Comparison of ENCODE assay signal across 19 cellular contexts in genomic region chr19:52211926-52212571, GRCh38.
"Had no signal": no experiment of that assay in that cellular context is flagged by ENCODE, and none has a peak within 500 bp of the region (broad histone marks: within the 10 kb centered on the region; RNA-seq: fewer than 3 reads in every experiment).

No MANE protein-coding gene starts in this region.

- H3K9me3 ChIP-seq: esophagus squamous epithelium, left ventricle myocardium inferior, neutrophil, tibial artery, vagina had no signal

- H3K4me1 ChIP-seq: esophagus squamous epithelium, foreskin keratinocyte had no signal

- H3K27me3 ChIP-seq: esophagus squamous epithelium, foreskin keratinocyte, neutrophil, tibial artery, vagina had no signal

- H3K27ac Mint-ChIP-seq: activated CD8-positive, alpha-beta T cell treated with anti-CD3 and anti-CD28 coated beads for 36 hours had no signal

- H3K27ac ChIP-seq: esophagus squamous epithelium, foreskin keratinocyte, left ventricle myocardium inferior, neutrophil, skin epidermis, tibial artery, vagina had no signal

- ATAC-seq: activated CD4-positive, alpha-beta T cell treated with anti-CD3 and anti-CD28 coated beads for 36 hours; activated CD8-positive, alpha-beta T cell treated with anti-CD3 and anti-CD28 coated beads for 36 hours; foreskin keratinocyte; naive thymus-derived CD8-positive, alpha-beta T cell had no signal

- H3K4me3 Mint-ChIP-seq: activated CD4-positive, alpha-beta T cell treated with anti-CD3 and anti-CD28 coated beads for 36 hours; activated CD8-positive, alpha-beta T cell treated with anti-CD3 and anti-CD28 coated beads for 36 hours; naive thymus-derived CD8-positive, alpha-beta T cell had no signal

- H3K4me1 Mint-ChIP-seq: activated CD4-positive, alpha-beta T cell treated with anti-CD3 and anti-CD28 coated beads for 36 hours had no signal

- H3K27me3 Mint-ChIP-seq: activated CD4-positive, alpha-beta T cell treated with anti-CD3 and anti-CD28 coated beads for 36 hours; activated CD8-positive, alpha-beta T cell treated with anti-CD3 and anti-CD28 coated beads for 36 hours; naive thymus-derived CD8-positive, alpha-beta T cell had no signal

- H3K4me3 ChIP-seq: esophagus squamous epithelium, left ventricle myocardium inferior, skin epidermis, tibial artery, vagina had no signal

- DNase-seq: activated CD4-positive, alpha-beta T cell treated with anti-CD3 and anti-CD28 coated beads for 36 hours; activated CD8-positive, alpha-beta memory T cell treated with anti-CD3 and anti-CD28 coated beads, Interleukin-2, amount 50 U/mL, for 4 hours; activated CD8-positive, alpha-beta T cell treated with anti-CD3 and anti-CD28 coated beads for 36 hours; activated gamma-delta T cell treated with Interleukin-2 at 50 U/mL for 16 hours; activated T-cell treated with anti-CD3 and anti-CD28 coated beads, Interleukin-2, amount 50 U/mL, for 48 hours; caudate nucleus; esophagus squamous epithelium; foreskin keratinocyte; left ventricle myocardium inferior; naive thymus-derived CD8-positive, alpha-beta T cell; stimulated activated CD4-positive, alpha-beta T cell treated with anti-CD3 and anti-CD28 coated beads, Interleukin-15, amount 100 ng/mL, for 24 hours; stimulated activated CD4-positive, alpha-beta T cell treated with anti-CD3 and anti-CD28 coated beads, Interleukin-4, amount 100 ng/mL, for 1 hour; stimulated activated naive CD4-positive, alpha-beta T cell; T-helper 1 cell; T1000 had no signal

- H3K9me3 Mint-ChIP-seq: activated CD8-positive, alpha-beta T cell treated with anti-CD3 and anti-CD28 coated beads for 36 hours; naive thymus-derived CD8-positive, alpha-beta T cell had no signal
